1 cellular context compared by ENCODE assay signal in genomic region chr3:10594915-10595314, GRCh38.
TF ChIP-seq lines count a peak whose summit lies in the region.

No MANE protein-coding gene starts in this region.

TF ChIP-seq in K562, 482 proteins besides CTCF, POLR2A, EP300 and RAD21 (continued from another document):
- TF ChIP-seq, protein P1, sequence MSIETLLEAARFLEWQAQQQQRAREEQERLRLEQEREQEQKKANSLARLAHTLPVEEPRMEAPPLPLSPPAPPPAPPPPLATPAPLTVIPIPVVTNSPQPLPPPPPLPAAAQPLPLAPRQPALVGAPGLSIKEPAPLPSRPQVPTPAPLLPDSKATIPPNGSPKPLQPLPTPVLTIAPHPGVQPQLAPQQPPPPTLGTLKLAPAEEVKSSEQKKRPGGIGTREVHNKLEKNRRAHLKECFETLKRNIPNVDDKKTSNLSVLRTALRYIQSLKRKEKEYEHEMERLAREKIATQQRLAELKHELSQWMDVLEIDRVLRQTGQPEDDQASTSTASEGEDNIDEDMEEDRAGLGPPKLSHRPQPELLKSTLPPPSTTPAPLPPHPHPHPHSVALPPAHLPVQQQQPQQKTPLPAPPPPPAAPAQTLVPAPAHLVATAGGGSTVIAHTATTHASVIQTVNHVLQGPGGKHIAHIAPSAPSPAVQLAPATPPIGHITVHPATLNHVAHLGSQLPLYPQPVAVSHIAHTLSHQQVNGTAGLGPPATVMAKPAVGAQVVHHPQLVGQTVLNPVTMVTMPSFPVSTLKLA (conservative IDR thresholded peaks at IDR 0.05): 0 out of 4 replicates have a peak, but pooled peaks of 1 of the 2 experiments have one; percentile 29
- TF ChIP-seq ZNF584 (CRISPR knock-in tag; IDR thresholded peaks at IDR 0.05; ENCODE audit: low read depth): no peak
- no peak for TF ChIP-seq SMARCA4 (IDR thresholded peaks at IDR 0.05)
- TF ChIP-seq PTRF (tag; IDR thresholded peaks at IDR 0.05): no peak
- no peak for TF ChIP-seq MAFK (IDR thresholded peaks at IDR 0.05; ENCODE audit: low read length)
- no peak for TF ChIP-seq ZNF830 (CRISPR knock-in tag; IDR thresholded peaks at IDR 0.05)
- no peak for TF ChIP-seq TARDBP (IDR thresholded peaks at IDR 0.05)
- no peak for TF ChIP-seq LARP7 (IDR thresholded peaks at IDR 0.05)
- TF ChIP-seq NELFE (IDR thresholded peaks at IDR 0.05; ENCODE audit: insufficient read depth, insufficient read length): no peak
- no peak for TF ChIP-seq HBP1 (CRISPR knock-in tag; IDR thresholded peaks at IDR 0.05)
- no peak for TF ChIP-seq GTF2A2 (tag; IDR thresholded peaks at IDR 0.05)
- no peak for TF ChIP-seq CREM (IDR thresholded peaks at IDR 0.05; ENCODE audit: low read depth)
- TF ChIP-seq E2F1 (CRISPR knock-in tag; IDR thresholded peaks at IDR 0.05): peak; percentile 68; the same call in 1 of the 2 replicates
- TF ChIP-seq, protein P2, sequence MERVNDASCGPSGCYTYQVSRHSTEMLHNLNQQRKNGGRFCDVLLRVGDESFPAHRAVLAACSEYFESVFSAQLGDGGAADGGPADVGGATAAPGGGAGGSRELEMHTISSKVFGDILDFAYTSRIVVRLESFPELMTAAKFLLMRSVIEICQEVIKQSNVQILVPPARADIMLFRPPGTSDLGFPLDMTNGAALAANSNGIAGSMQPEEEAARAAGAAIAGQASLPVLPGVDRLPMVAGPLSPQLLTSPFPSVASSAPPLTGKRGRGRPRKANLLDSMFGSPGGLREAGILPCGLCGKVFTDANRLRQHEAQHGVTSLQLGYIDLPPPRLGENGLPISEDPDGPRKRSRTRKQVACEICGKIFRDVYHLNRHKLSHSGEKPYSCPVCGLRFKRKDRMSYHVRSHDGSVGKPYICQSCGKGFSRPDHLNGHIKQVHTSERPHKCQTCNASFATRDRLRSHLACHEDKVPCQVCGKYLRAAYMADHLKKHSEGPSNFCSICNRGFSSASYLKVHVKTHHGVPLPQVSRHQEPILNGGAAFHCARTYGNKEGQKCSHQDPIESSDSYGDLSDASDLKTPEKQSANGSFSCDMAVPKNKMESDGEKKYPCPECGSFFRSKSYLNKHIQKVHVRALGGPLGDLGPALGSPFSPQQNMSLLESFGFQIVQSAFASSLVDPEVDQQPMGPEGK (CRISPR knock-in tag; IDR thresholded peaks at IDR 0.05; ENCODE audit: borderline replicate concordance): no peak
- TF ChIP-seq TFE3 (CRISPR knock-in tag; IDR thresholded peaks at IDR 0.05): no peak
- TF ChIP-seq, protein P3, sequence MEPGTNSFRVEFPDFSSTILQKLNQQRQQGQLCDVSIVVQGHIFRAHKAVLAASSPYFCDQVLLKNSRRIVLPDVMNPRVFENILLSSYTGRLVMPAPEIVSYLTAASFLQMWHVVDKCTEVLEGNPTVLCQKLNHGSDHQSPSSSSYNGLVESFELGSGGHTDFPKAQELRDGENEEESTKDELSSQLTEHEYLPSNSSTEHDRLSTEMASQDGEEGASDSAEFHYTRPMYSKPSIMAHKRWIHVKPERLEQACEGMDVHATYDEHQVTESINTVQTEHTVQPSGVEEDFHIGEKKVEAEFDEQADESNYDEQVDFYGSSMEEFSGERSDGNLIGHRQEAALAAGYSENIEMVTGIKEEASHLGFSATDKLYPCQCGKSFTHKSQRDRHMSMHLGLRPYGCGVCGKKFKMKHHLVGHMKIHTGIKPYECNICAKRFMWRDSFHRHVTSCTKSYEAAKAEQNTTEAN (CRISPR knock-in tag; IDR thresholded peaks at IDR 0.05): no peak
- TF ChIP-seq ELF4 (CRISPR knock-in tag; IDR thresholded peaks at IDR 0.05): no peak
- no peak for TF ChIP-seq ZBTB26 (CRISPR knock-in tag; IDR thresholded peaks at IDR 0.05)
- no peak for TF ChIP-seq NR2F6 (CRISPR knock-in tag; IDR thresholded peaks at IDR 0.05)
- TF ChIP-seq ZNF165 (CRISPR knock-in tag; IDR thresholded peaks at IDR 0.05; ENCODE audit: borderline replicate concordance): no peak
- TF ChIP-seq NONO (IDR thresholded peaks at IDR 0.05; ENCODE audit: low read depth in 2 of 2, low read length in 1 of 2): no peak
- TF ChIP-seq TFAM (CRISPR knock-in tag; conservative IDR thresholded peaks at IDR 0.05): no peak
- TF ChIP-seq, protein P4, sequence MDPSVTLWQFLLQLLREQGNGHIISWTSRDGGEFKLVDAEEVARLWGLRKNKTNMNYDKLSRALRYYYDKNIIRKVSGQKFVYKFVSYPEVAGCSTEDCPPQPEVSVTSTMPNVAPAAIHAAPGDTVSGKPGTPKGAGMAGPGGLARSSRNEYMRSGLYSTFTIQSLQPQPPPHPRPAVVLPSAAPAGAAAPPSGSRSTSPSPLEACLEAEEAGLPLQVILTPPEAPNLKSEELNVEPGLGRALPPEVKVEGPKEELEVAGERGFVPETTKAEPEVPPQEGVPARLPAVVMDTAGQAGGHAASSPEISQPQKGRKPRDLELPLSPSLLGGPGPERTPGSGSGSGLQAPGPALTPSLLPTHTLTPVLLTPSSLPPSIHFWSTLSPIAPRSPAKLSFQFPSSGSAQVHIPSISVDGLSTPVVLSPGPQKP (CRISPR knock-in tag; IDR thresholded peaks at IDR 0.05): no peak
